ENCODE assay signal across 19 cellular contexts in the genomic region with DNA sequence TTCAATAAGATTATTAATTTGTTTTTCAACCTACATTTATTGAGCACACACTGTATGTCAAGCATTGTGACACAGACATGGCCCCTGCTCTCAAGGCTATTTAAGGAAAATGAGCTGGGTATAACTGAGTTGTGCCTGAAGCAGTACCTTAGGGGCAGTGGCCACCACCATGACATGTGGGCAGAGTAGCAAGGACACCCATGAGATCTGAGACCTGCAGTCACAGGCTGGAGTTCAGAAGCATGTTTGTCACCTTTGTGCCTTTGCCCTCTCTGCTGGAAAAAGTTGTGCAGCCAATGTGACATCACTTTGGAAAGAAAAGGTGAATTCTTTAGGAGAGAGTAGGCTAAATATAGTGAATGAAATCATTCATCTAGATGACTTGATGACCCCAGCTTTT.
A peak's percentile ranks its signal among the peaks of the same experiment; 100 is the strongest.
DNase-seq lines count a peak whose midpoint lies in the region; ATAC-seq, FAIRE-seq and TF ChIP-seq lines count a peak whose summit lies in the region.
"Had no signal": no experiment of that assay in that cellular context is flagged by ENCODE, and none has a peak within 500 bp of the region (broad histone marks: within the 10 kb centered on the region; RNA-seq: fewer than 3 reads in every experiment).

No MANE protein-coding gene starts in this region.

- H3K36me3 ChIP-seq in bronchial epithelial cell (ENCODE audit: control insufficient read depth, insufficient read depth, low read length), result no peaks in the 10 kb centered on the region
- H3K36me3 ChIP-seq: HAP-1 had no signal

- no peaks in the 10 kb centered on the region for H3K36me3 Mint-ChIP-seq in activated naive CD4-positive, alpha-beta T cell treated with anti-CD3 and anti-CD28 coated beads, Interleukin-2, amount 50 U/mL, for 72 hours
- no peaks in the 10 kb centered on the region for H3K36me3 Mint-ChIP-seq in activated naive CD4-positive, alpha-beta T cell treated with anti-CD3 and anti-CD28 coated beads, Interleukin-2, amount 10 ng/mL, durations not matched to agents 7 days and 5 days
- no peaks in the 10 kb centered on the region for H3K36me3 Mint-ChIP-seq in activated T-helper 17 cell treated with anti-CD3 and anti-CD28 coated beads, Interleukin-2, amount 50 U/mL, for 72 hours (ENCODE audit: low read depth)
- H3K36me3 Mint-ChIP-seq: CD4-positive, alpha-beta memory T cell had no signal

- DNase-seq in activated naive CD4-positive, alpha-beta T cell treated with anti-CD3 and anti-CD28 coated beads, Interleukin-2, amount 50 U/mL, for 72 hours (ENCODE audit: low spot score in 2 of 2), result no peak
- no peak for DNase-seq in activated naive CD4-positive, alpha-beta T cell treated with anti-CD3 and anti-CD28 coated beads, Interleukin-2, amount 10 ng/mL, durations not matched to agents 7 days and 5 days
- DNase-seq in bronchial epithelial cell (ENCODE audit: low read depth) (no peak), GM19238 (ENCODE audit: insufficient read length, low spot score) (no peak)
- no peak for DNase-seq in activated effector memory CD4-positive, alpha-beta T cell treated with Interleukin-2 at 50 U/mL for 16 hours
- DNase-seq: C1 segment of cervical spinal cord; Calu3; CD4-positive, alpha-beta memory T cell; COR-L47; DMS53; DMS79 treated with DMSO at 0.1 percent for 48 hours; GF-D8; GOT3; HFFc6 had no signal

- H3K4me3 Mint-ChIP-seq in activated naive CD4-positive, alpha-beta T cell treated with anti-CD3 and anti-CD28 coated beads, Interleukin-2, amount 10 ng/mL, durations not matched to agents 7 days and 5 days, result no peak overlapping the region
- no peak overlapping the region for H3K4me3 Mint-ChIP-seq in activated T-helper 17 cell treated with anti-CD3 and anti-CD28 coated beads, Interleukin-2, amount 50 U/mL, for 72 hours
- H3K4me3 Mint-ChIP-seq: CD4-positive, alpha-beta memory T cell; HFFc6 had no signal

- no peaks in the 10 kb centered on the region for H3K9me3 Mint-ChIP-seq in activated naive CD4-positive, alpha-beta T cell treated with anti-CD3 and anti-CD28 coated beads, Interleukin-2, amount 50 U/mL, for 72 hours
- H3K9me3 Mint-ChIP-seq in activated naive CD4-positive, alpha-beta T cell treated with anti-CD3 and anti-CD28 coated beads, Interleukin-2, amount 10 ng/mL, durations not matched to agents 7 days and 5 days, result no peaks in the 10 kb centered on the region
- H3K9me3 Mint-ChIP-seq in activated T-helper 17 cell treated with anti-CD3 and anti-CD28 coated beads, Interleukin-2, amount 50 U/mL, for 72 hours, result no peaks in the 10 kb centered on the region
- H3K9me3 Mint-ChIP-seq: CD4-positive, alpha-beta memory T cell; HFFc6 had no signal

- CTCF ChIA-PET in activated naive CD4-positive, alpha-beta T cell treated with anti-CD3 and anti-CD28 coated beads, Interleukin-2, amount 10 ng/mL, durations not matched to agents 7 days and 5 days (lab: Charles Lee), result no interaction called here

- ATAC-seq in activated naive CD4-positive, alpha-beta T cell treated with anti-CD3 and anti-CD28 coated beads, Interleukin-2, amount 50 U/mL, for 72 hours, result peak; percentile 13 to 50
- peak; percentile 19 for ATAC-seq in activated T-helper 17 cell treated with anti-CD3 and anti-CD28 coated beads, Interleukin-2, amount 50 U/mL, for 72 hours (replicated peaks)

- H3K27me3 ChIP-seq in bronchial epithelial cell (ENCODE audit: control insufficient read depth, insufficient read depth, low read length), result no peaks in the 10 kb centered on the region

- H3K27me3 Mint-ChIP-seq in activated naive CD4-positive, alpha-beta T cell treated with anti-CD3 and anti-CD28 coated beads, Interleukin-2, amount 10 ng/mL, durations not matched to agents 7 days and 5 days, result no peaks in the 10 kb centered on the region
- no peaks in the 10 kb centered on the region for H3K27me3 Mint-ChIP-seq in activated T-helper 17 cell treated with anti-CD3 and anti-CD28 coated beads, Interleukin-2, amount 50 U/mL, for 72 hours
- H3K27me3 Mint-ChIP-seq: CD4-positive, alpha-beta memory T cell had no signal

- H3K4me1 Mint-ChIP-seq in activated naive CD4-positive, alpha-beta T cell treated with anti-CD3 and anti-CD28 coated beads, Interleukin-2, amount 10 ng/mL, durations not matched to agents 7 days and 5 days, result no peaks in the 10 kb centered on the region
- no peaks in the 10 kb centered on the region for H3K4me1 Mint-ChIP-seq in activated T-helper 17 cell treated with anti-CD3 and anti-CD28 coated beads, Interleukin-2, amount 50 U/mL, for 72 hours
- H3K4me1 Mint-ChIP-seq: CD4-positive, alpha-beta memory T cell had no signal

- H3K4me3 ChIP-seq in bronchial epithelial cell (ENCODE audit: low read depth, low read length), result no peak overlapping the region
- H3K4me3 ChIP-seq: HAP-1 had no signal

- peak; percentile 76 for FAIRE-seq in bronchial epithelial cell (lab: Jason Lieb, UNC)
- FAIRE-seq: GM12891, GM18507, H54 had no signal

- peak overlapping the region in 1 of 2 donors; percentile 71 for H3K27ac Mint-ChIP-seq in activated naive CD4-positive, alpha-beta T cell treated with anti-CD3 and anti-CD28 coated beads, Interleukin-2, amount 50 U/mL, for 72 hours
- no peak overlapping the region for H3K27ac Mint-ChIP-seq in activated naive CD4-positive, alpha-beta T cell treated with anti-CD3 and anti-CD28 coated beads, Interleukin-2, amount 10 ng/mL, durations not matched to agents 7 days and 5 days
- H3K27ac Mint-ChIP-seq in activated T-helper 17 cell treated with anti-CD3 and anti-CD28 coated beads, Interleukin-2, amount 50 U/mL, for 72 hours, result no peak overlapping the region
- H3K27ac Mint-ChIP-seq: CD4-positive, alpha-beta memory T cell; HFFc6 had no signal

- no peak for TF ChIP-seq CTCF in bronchial epithelial cell (IDR thresholded peaks at IDR 0.05; ENCODE audit: insufficient read depth, low read length, severe bottlenecking)
